In genomic region chr19:56622374-56622773, GRCh38 we compare ENCODE assay signal across 31 cellular contexts. TPM values are rescaled to one million over a fixed set of nuclear protein-coding genes. Genes with fewer than 3 reads are reported as not detected.
"Had no signal": no experiment of that assay in that cellular context is flagged by ENCODE, and none has a peak within 500 bp of the region (broad histone marks: within the 10 kb centered on the region; RNA-seq: fewer than 3 reads in every experiment).

No MANE protein-coding gene starts in this region.

- H3K27ac ChIP-seq: neural progenitor cell, neutrophil, parathyroid adenoma, psoas muscle, right lobe of liver, sigmoid colon, suprapubic skin, thoracic aorta, thyroid gland, tibial nerve, upper lobe of left lung, vagina had no signal

- H3K27ac Mint-ChIP-seq: naive thymus-derived CD4-positive, alpha-beta T cell; natural killer cell; nephron; neural progenitor cell; stimulated activated memory B cell treated with anti-CD40 and anti-IgM and Interleukin-4, amounts not matched to agents 10 μg/mL and 1 μg/mL and 100 μg/mL, for 72 hours; stimulated activated naive CD8-positive, alpha-beta T cell treated with anti-CD3 and anti-CD28 coated beads, Interleukin-15, amount 100 ng/mL, for 72 hours had no signal

- H3K4me3 ChIP-seq: neural progenitor cell, psoas muscle, right lobe of liver, sigmoid colon, suprapubic skin, thoracic aorta, thyroid gland, tibial nerve, upper lobe of left lung, vagina had no signal

- H3K4me1 Mint-ChIP-seq: nephron; neural progenitor cell; stimulated activated memory B cell treated with anti-CD40 and anti-IgM and Interleukin-4, amounts not matched to agents 10 μg/mL and 1 μg/mL and 100 μg/mL, for 72 hours; stimulated activated naive CD8-positive, alpha-beta T cell treated with anti-CD3 and anti-CD28 coated beads, Interleukin-15, amount 100 ng/mL, for 72 hours had no signal

- H3K27me3 ChIP-seq: neural progenitor cell, neutrophil, right lobe of liver, sigmoid colon, suprapubic skin, thyroid gland, tibial nerve, upper lobe of left lung, vagina had no signal

- DNase-seq: naive thymus-derived CD4-positive, alpha-beta T cell; natural killer cell; nucleus accumbens; psoas muscle; right lobe of liver; sigmoid colon; small intestine; stimulated activated CD4-positive, alpha-beta T cell treated with anti-CD3 and anti-CD28 coated beads, Interleukin-15, amount 100 ng/mL, for 24 hours; stimulated activated CD4-positive, alpha-beta T cell treated with anti-CD3 and anti-CD28 coated beads, Interleukin-4, amount 100 ng/mL, for 1 hour; stimulated activated CD4-positive, alpha-beta T cell treated with anti-CD3 and anti-CD28 coated beads, Interleukin-4, amount 100 ng/mL, for 4 hours; stimulated activated CD8-positive, alpha-beta memory T cell treated with anti-CD3 and anti-CD28 coated beads, Interleukin-4, amount 100 ng/mL, for 48 hours; stimulated activated naive CD4-positive, alpha-beta T cell; stimulated activated naive CD8-positive, alpha-beta T cell treated with anti-CD3 and anti-CD28 coated beads, Interleukin-15, amount 100 ng/mL, for 72 hours; stimulated activated naive CD8-positive, alpha-beta T cell treated with anti-CD3 and anti-CD28 coated beads, Interleukin-15, Interleukin-2, amounts not matched to agents 100 U/mL and 50 U/mL, for 24 hours; substantia nigra; thyroid gland; trophoblast cell; upper lobe of left lung had no signal

- H3K9me3 ChIP-seq: thyroid gland had no signal

- H3K4me3 Mint-ChIP-seq: naive thymus-derived CD4-positive, alpha-beta T cell; natural killer cell; nephron; neural progenitor cell; stimulated activated memory B cell treated with anti-CD40 and anti-IgM and Interleukin-4, amounts not matched to agents 10 μg/mL and 1 μg/mL and 100 μg/mL, for 72 hours; stimulated activated naive CD8-positive, alpha-beta T cell treated with anti-CD3 and anti-CD28 coated beads, Interleukin-15, amount 100 ng/mL, for 72 hours had no signal

- H3K27me3 Mint-ChIP-seq: naive thymus-derived CD4-positive, alpha-beta T cell; progenitor cell of endocrine pancreas; stimulated activated memory B cell treated with anti-CD40 and anti-IgM and Interleukin-4, amounts not matched to agents 10 μg/mL and 1 μg/mL and 100 μg/mL, for 72 hours; stimulated activated naive CD8-positive, alpha-beta T cell treated with anti-CD3 and anti-CD28 coated beads, Interleukin-15, amount 100 ng/mL, for 72 hours had no signal

- H3K4me1 ChIP-seq: neural progenitor cell, parathyroid adenoma, psoas muscle, right lobe of liver, sigmoid colon, suprapubic skin, thyroid gland, tibial nerve, upper lobe of left lung, vagina had no signal

- ATAC-seq: naive thymus-derived CD4-positive, alpha-beta T cell; natural killer cell; psoas muscle; right lobe of liver; stimulated activated naive CD8-positive, alpha-beta T cell treated with anti-CD3 and anti-CD28 coated beads, Interleukin-15, amount 100 ng/mL, for 72 hours; stimulated activated naive CD8-positive, alpha-beta T cell treated with anti-CD3 and anti-CD28 coated beads, Interleukin-15, Interleukin-2, amounts not matched to agents 100 U/mL and 50 U/mL, for 24 hours had no signal

- H3K36me3 ChIP-seq: neutrophil had no signal

RNA-seq across cellular contexts. Expression of gene SMIM17, which starts 20.6 kb away (rescaled TPM):
- total RNA-seq: psoas muscle, right lobe of liver, thyroid gland, ureter had no signal
- polyA plus RNA-seq: naive thymus-derived CD4-positive, alpha-beta T cell had no signal

RNA-seq across cellular contexts. Expression of gene ZNF835, which starts 49.2 kb away (rescaled TPM):
- total RNA-seq: osteocyte had no signal
- polyA plus RNA-seq: neural cell had no signal
